ENCODE assay signal across 17 cellular contexts in the genomic region with DNA sequence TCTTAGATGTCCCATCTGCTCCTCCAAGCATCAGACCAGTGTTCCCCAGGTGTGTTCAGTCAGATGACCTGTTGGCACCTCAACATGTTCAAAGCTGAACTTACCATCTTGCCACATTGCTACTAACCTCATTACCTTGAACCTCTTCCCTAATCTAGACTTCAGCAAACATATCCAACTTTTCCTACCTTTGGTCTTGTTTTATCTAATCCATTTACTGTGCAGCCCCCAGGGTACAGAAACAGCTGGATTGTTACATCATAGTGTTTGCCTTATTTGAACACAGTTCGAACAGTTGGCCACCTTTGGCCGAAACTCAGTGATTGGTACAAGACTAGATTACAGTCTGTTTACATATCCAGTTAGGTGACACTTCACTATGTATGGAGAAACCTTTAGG.
"Had no signal": no experiment of that assay in that cellular context is flagged by ENCODE, and none has a peak within 500 bp of the region (broad histone marks: within the 10 kb centered on the region; RNA-seq: fewer than 3 reads in every experiment).

No MANE protein-coding gene starts in this region.

- H3K9me3 Mint-ChIP-seq: natural killer cell treated with Interleukin-12 subunit alpha and Interleukin-12 subunit beta and Interleukin-15 and Interleukin-18, amount 100 ng/mL, for 72 hours had no signal

- H3K27ac Mint-ChIP-seq: endodermal cell; natural killer cell treated with Interleukin-12 subunit alpha and Interleukin-12 subunit beta and Interleukin-15 and Interleukin-18, amount 100 ng/mL, for 72 hours; neural progenitor cell; progenitor cell of endocrine pancreas; stimulated activated memory B cell treated with anti-CD40 and anti-IgM and Interleukin-4, amounts not matched to agents 10 μg/mL and 1 μg/mL and 100 μg/mL, for 72 hours; stimulated activated naive CD8-positive, alpha-beta T cell treated with anti-CD3 and anti-CD28 coated beads, Interleukin-15, Interleukin-2, amounts not matched to agents 100 ng/mL and 50 ng/mL, for 24 hours had no signal

- H3K36me3 Mint-ChIP-seq: natural killer cell treated with Interleukin-12 subunit alpha and Interleukin-12 subunit beta and Interleukin-15 and Interleukin-18, amount 100 ng/mL, for 72 hours had no signal

- H3K27me3 Mint-ChIP-seq: progenitor cell of endocrine pancreas; stimulated activated memory B cell treated with anti-CD40 and anti-IgM and Interleukin-4, amounts not matched to agents 10 μg/mL and 1 μg/mL and 100 μg/mL, for 72 hours; stimulated activated naive CD8-positive, alpha-beta T cell treated with anti-CD3 and anti-CD28 coated beads, Interleukin-15, Interleukin-2, amounts not matched to agents 100 ng/mL and 50 ng/mL, for 24 hours had no signal

- H3K4me1 ChIP-seq: foreskin keratinocyte, neural progenitor cell had no signal

- DNase-seq: dermis blood vessel endothelial cell; endodermal cell; erythroblast; foreskin keratinocyte; kidney; left cardiac atrium; mammary epithelial cell; nucleus accumbens; ovary; right cardiac atrium; stimulated activated CD4-positive, alpha-beta T cell treated with anti-CD3 and anti-CD28 coated beads, Interleukin-4, amount 100 ng/mL, for 1 hour; tibial artery had no signal

- ATAC-seq: foreskin keratinocyte; left cardiac atrium; natural killer cell treated with Interleukin-12 subunit alpha and Interleukin-12 subunit beta and Interleukin-15 and Interleukin-18, amount 100 ng/mL, for 72 hours; right cardiac atrium; stimulated activated memory B cell treated with anti-CD40 and anti-IgM and Interleukin-4, amounts not matched to agents 10 μg/mL and 1 μg/mL and 100 μg/mL, for 72 hours had no signal

- H3K36me3 ChIP-seq: neural progenitor cell, ovary, tibial artery had no signal

- H3K9me3 ChIP-seq: ovary, tibial artery had no signal

- H3K27me3 ChIP-seq: neural progenitor cell, ovary, tibial artery had no signal

- H3K4me3 Mint-ChIP-seq: endodermal cell; natural killer cell treated with Interleukin-12 subunit alpha and Interleukin-12 subunit beta and Interleukin-15 and Interleukin-18, amount 100 ng/mL, for 72 hours; neural progenitor cell; stimulated activated memory B cell treated with anti-CD40 and anti-IgM and Interleukin-4, amounts not matched to agents 10 μg/mL and 1 μg/mL and 100 μg/mL, for 72 hours; stimulated activated naive CD8-positive, alpha-beta T cell treated with anti-CD3 and anti-CD28 coated beads, Interleukin-15, Interleukin-2, amounts not matched to agents 100 ng/mL and 50 ng/mL, for 24 hours had no signal

- H3K27ac ChIP-seq: foreskin keratinocyte, neural progenitor cell, ovary, tibial artery had no signal

- H3K4me3 ChIP-seq: neural progenitor cell, ovary, tibial artery had no signal
